ENCODE assay signal across 2 cellular contexts in the genomic region with DNA sequence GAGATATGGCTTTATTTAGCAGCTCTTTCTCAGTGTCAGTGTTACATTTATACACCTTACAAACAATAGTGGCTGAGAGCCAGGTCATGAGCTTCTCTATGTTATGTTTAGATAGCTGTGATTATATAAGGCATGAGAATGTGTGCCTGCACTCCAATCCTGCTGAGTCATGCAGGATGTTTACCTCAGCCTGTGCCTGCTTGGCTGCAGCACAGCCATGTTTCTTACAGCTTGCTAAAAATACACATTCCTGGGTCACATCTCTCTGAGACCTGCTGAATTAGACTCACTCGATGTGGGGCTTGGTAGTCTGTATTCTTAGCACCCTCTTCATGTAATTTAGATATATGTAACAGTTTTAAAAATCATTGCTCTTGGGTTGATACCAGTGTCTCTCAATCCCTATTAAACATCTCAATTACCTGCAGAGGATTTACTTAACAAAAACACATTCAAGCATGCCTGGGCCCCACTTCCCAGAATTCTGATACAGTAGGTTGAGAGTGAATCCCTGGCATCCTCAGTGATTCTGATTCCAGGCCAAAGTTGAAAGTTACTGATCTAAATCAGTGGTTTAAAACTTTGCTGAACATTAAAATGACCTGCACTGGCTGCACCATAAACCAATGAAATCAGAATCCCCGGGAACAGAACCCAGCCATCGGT.
TF ChIP-seq lines count a peak whose summit lies in the region.

No MANE protein-coding gene starts in this region.

TF ChIP-seq in IMR-90, 13 proteins besides CTCF, POLR2A, EP300 and RAD21:
- no peak for TF ChIP-seq CEBPB (IDR thresholded peaks at IDR 0.05; ENCODE audit: low read depth, low read length)
- TF ChIP-seq RCOR1 (IDR thresholded peaks at IDR 0.05; ENCODE audit: insufficient replicate concordance, low read length) = peak; percentile 91
- TF ChIP-seq RFX5 (IDR thresholded peaks at IDR 0.05; ENCODE audit: low read depth, low read length) = peak; percentile 45; the same call in 1 of the 2 replicates
- TF ChIP-seq, protein P1, sequence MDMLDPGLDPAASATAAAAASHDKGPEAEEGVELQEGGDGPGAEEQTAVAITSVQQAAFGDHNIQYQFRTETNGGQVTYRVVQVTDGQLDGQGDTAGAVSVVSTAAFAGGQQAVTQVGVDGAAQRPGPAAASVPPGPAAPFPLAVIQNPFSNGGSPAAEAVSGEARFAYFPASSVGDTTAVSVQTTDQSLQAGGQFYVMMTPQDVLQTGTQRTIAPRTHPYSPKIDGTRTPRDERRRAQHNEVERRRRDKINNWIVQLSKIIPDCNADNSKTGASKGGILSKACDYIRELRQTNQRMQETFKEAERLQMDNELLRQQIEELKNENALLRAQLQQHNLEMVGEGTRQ (IDR thresholded peaks at IDR 0.05; ENCODE audit: low read depth, low read length) = no peak
- TF ChIP-seq MXI1 (IDR thresholded peaks at IDR 0.05; ENCODE audit: borderline replicate concordance, low read depth, low read length) = no peak
- TF ChIP-seq FOS (IDR thresholded peaks at IDR 0.05; ENCODE audit: low read depth, low read length) = peak; percentile 97
- no peak for TF ChIP-seq CHD1 (IDR thresholded peaks at IDR 0.05; ENCODE audit: low read depth, low read length)
- TF ChIP-seq MAZ (IDR thresholded peaks at IDR 0.05; ENCODE audit: borderline replicate concordance, low read depth, low read length) = peak; percentile 33; the same call in 1 of the 2 replicates
- no peak for TF ChIP-seq SMC3 (IDR thresholded peaks at IDR 0.05; ENCODE audit: low read depth, low read length)
- peak; percentile 90 for TF ChIP-seq MAFK (IDR thresholded peaks at IDR 0.05; ENCODE audit: low read depth, low read length)
- TF ChIP-seq, protein P2, sequence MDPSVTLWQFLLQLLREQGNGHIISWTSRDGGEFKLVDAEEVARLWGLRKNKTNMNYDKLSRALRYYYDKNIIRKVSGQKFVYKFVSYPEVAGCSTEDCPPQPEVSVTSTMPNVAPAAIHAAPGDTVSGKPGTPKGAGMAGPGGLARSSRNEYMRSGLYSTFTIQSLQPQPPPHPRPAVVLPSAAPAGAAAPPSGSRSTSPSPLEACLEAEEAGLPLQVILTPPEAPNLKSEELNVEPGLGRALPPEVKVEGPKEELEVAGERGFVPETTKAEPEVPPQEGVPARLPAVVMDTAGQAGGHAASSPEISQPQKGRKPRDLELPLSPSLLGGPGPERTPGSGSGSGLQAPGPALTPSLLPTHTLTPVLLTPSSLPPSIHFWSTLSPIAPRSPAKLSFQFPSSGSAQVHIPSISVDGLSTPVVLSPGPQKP (IDR thresholded peaks at IDR 0.05; ENCODE audit: borderline replicate concordance, low read depth, low read length) = no peak
- TF ChIP-seq BHLHE40 (IDR thresholded peaks at IDR 0.05; ENCODE audit: low read depth, low read length) = peak; percentile 96
- peak; percentile 100 for TF ChIP-seq NFE2L2 (IDR thresholded peaks at IDR 0.05; ENCODE audit: low read depth, low read length)

TF ChIP-seq in HEK293T, 16 proteins besides CTCF, POLR2A, EP300 and RAD21:
- no peak for TF ChIP-seq HDGF (IDR thresholded peaks at IDR 0.05; ENCODE audit: borderline replicate concordance)
- no peak for TF ChIP-seq ZNF384 (IDR thresholded peaks at IDR 0.05)
- TF ChIP-seq, protein P3, sequence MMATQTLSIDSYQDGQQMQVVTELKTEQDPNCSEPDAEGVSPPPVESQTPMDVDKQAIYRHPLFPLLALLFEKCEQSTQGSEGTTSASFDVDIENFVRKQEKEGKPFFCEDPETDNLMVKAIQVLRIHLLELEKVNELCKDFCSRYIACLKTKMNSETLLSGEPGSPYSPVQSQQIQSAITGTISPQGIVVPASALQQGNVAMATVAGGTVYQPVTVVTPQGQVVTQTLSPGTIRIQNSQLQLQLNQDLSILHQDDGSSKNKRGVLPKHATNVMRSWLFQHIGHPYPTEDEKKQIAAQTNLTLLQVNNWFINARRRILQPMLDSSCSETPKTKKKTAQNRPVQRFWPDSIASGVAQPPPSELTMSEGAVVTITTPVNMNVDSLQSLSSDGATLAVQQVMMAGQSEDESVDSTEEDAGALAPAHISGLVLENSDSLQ (IDR thresholded peaks at IDR 0.05) = no peak
